Comparison of ENCODE assay signal across 23 cellular contexts in genomic region chr7:36965625-36966024, GRCh38.
"Had no signal": no experiment of that assay in that cellular context is flagged by ENCODE, and none has a peak within 500 bp of the region (broad histone marks: within the 10 kb centered on the region; RNA-seq: fewer than 3 reads in every experiment).

No MANE protein-coding gene starts in this region.

- H3K4me1 ChIP-seq: breast epithelium had no signal

- ATAC-seq: activated CD4-positive, alpha-beta T cell treated with anti-CD3 and anti-CD28 coated beads for 36 hours; activated CD8-positive, alpha-beta T cell treated with anti-CD3 and anti-CD28 coated beads for 36 hours; K562; T-cell had no signal

- H3K27ac Mint-ChIP-seq: T-cell had no signal

- H3K4me3 Mint-ChIP-seq: activated CD4-positive, alpha-beta T cell treated with anti-CD3 and anti-CD28 coated beads for 36 hours; activated CD8-positive, alpha-beta T cell treated with anti-CD3 and anti-CD28 coated beads for 36 hours; activated naive CD4-positive, alpha-beta T cell treated with anti-CD3 and anti-CD28 coated beads, Interleukin-2, amount 50 U/mL, for 24 hours; activated T-helper 1 cell treated with anti-CD3 and anti-CD28 coated beads, Interleukin-12 subunit alpha, Interleukin-12 subunit beta, Interleukin-2, Interleukin-4 antibody, amounts not matched to agents 30 ng/mL and 10 ng/mL and 1 ng/mL, durations not matched to agents 14 hours and 24 hours and 36 hours; T-cell had no signal

- H3K9me3 ChIP-seq: breast epithelium had no signal

- DNase-seq: activated CD4-positive, alpha-beta T cell treated with anti-CD3 and anti-CD28 coated beads for 36 hours; activated CD4-positive, alpha-beta T cell treated with anti-CD3 and anti-CD28 coated beads, Interleukin-2, amount 50 U/mL, for 1 hour; activated CD8-positive, alpha-beta memory T cell treated with anti-CD3 and anti-CD28 coated beads, Interleukin-2, amount 50 U/mL, for 4 hours; activated CD8-positive, alpha-beta T cell treated with anti-CD3 and anti-CD28 coated beads for 36 hours; activated effector memory CD4-positive, alpha-beta T cell treated with Interleukin-2 at 50 U/mL for 16 hours; activated naive CD4-positive, alpha-beta T cell; activated T-cell treated with anti-CD3 and anti-CD28 coated beads, Interleukin-2, amount 50 U/mL, for 1 hour; aorta; caudate nucleus; Karpas-422; MM.1S; NCI-H187 treated with DMSO at 0.1 percent for 48 hours; NCI-H446; NCI-H524; NCI-H748 treated with DMSO at 0.1 percent for 48 hours; SIG-M5; T-cell; T-helper 2 cell; WERI-Rb-1 had no signal

- H3K9me3 Mint-ChIP-seq: activated naive CD4-positive, alpha-beta T cell treated with anti-CD3 and anti-CD28 coated beads, Interleukin-2, amount 50 U/mL, for 24 hours had no signal

- H3K27me3 Mint-ChIP-seq: activated CD4-positive, alpha-beta T cell treated with anti-CD3 and anti-CD28 coated beads for 36 hours; activated CD8-positive, alpha-beta T cell treated with anti-CD3 and anti-CD28 coated beads for 36 hours; activated naive CD4-positive, alpha-beta T cell treated with anti-CD3 and anti-CD28 coated beads, Interleukin-2, amount 50 U/mL, for 24 hours; T-cell had no signal

- H3K36me3 ChIP-seq: breast epithelium, WERI-Rb-1 had no signal

- H3K4me3 ChIP-seq: breast epithelium, K562 had no signal

- H3K27ac ChIP-seq: breast epithelium, WERI-Rb-1 had no signal
